8 cellular contexts compared by ENCODE assay signal in genomic region chr15:101088788-101089578, GRCh38.
DNase-seq lines count a peak whose midpoint lies in the region; ATAC-seq, FAIRE-seq and TF ChIP-seq lines count a peak whose summit lies in the region.

No MANE protein-coding gene starts in this region.

- H3K27me3 ChIP-seq in HL-60 (ENCODE audit: insufficient read depth, poor library complexity, severe bottlenecking): no peaks in the 10 kb centered on the region
- no peaks in the 10 kb centered on the region for H3K27me3 ChIP-seq in SJSA1 (replicated peaks)

- H3K4me1 ChIP-seq in SJSA1 (replicated peaks): peaks cover 21% of the 10 kb centered on the region

- 0 out of 2 replicates have a peak overlapping the region, but pooled peaks have one; percentile 34 for H3K27ac ChIP-seq in HL-60 (replicated peaks)
- H3K27ac ChIP-seq in SJSA1: no peak overlapping the region

- no peaks in the 10 kb centered on the region for H3K9me3 ChIP-seq in SJSA1 (replicated peaks)

- FAIRE-seq in urothelium cell line (lab: Jason Lieb, UNC): peak; percentile 90

- no peak overlapping the region for H3K4me3 ChIP-seq in HL-60 (replicated peaks; ENCODE audit: insufficient read depth, low read length)
- no peak overlapping the region for H3K4me3 ChIP-seq in SJSA1

- peak; percentile 84 for TF ChIP-seq CTCF in HL-60 (IDR thresholded peaks at IDR 0.05; ENCODE audit: insufficient read depth, low read length)

- peak; percentile 89 for DNase-seq in AG20443 (ENCODE audit: low spot score)
- peak; percentile 29 to 74 for DNase-seq in HL-60 (ENCODE audit: low read depth in 1 of 2, low spot score in 1 of 2)
- DNase-seq in SJSA1 (ENCODE audit: low read depth in 1 of 2, low spot score in 2 of 2): peak; percentile 66 to 71
- DNase-seq in activated naive CD4-positive, alpha-beta T cell (lab: John Stamatoyannopoulos, UW): peak; percentile 63 to 82 (median 74)
- DNase-seq in Right ventricle myocardium superior: peak; percentile 86
- peak; percentile 24 for DNase-seq in putamen (ENCODE audit: low spot score)
- peak; percentile 87 for DNase-seq in urothelium cell line (ENCODE audit: low spot score)

- H3K36me3 ChIP-seq in SJSA1: no peaks in the 10 kb centered on the region

- intact Hi-C loops in Right ventricle myocardium superior (cut with DNase I): loop anchor here (2.0 to 5.0 kb wide), 2 partner anchors 72 to 170 kb away; no protein-coding TSS in a partner anchor

- peak; percentile 78 for ATAC-seq in GM18907 (IDR thresholded peaks at IDR 0.05; ENCODE audit: unreplicated experiment)
- ATAC-seq in Right ventricle myocardium superior (ENCODE audit: poor library complexity): peak; percentile 94

Comparison
In these comparisons a context has a peak if more than half of its experiments do, and no peak if none do; other contexts are left out.
1. DNase-seq: peak in every context shown above with its lines; median percentile 89 in AG20443; 87 in urothelium cell line; 86 in Right ventricle myocardium superior; 74 in activated naive CD4-positive, alpha-beta T cell; 68 in SJSA1; 52 in HL-60; 24 in putamen.